8 cellular contexts compared by ENCODE assay signal in the genomic region with DNA sequence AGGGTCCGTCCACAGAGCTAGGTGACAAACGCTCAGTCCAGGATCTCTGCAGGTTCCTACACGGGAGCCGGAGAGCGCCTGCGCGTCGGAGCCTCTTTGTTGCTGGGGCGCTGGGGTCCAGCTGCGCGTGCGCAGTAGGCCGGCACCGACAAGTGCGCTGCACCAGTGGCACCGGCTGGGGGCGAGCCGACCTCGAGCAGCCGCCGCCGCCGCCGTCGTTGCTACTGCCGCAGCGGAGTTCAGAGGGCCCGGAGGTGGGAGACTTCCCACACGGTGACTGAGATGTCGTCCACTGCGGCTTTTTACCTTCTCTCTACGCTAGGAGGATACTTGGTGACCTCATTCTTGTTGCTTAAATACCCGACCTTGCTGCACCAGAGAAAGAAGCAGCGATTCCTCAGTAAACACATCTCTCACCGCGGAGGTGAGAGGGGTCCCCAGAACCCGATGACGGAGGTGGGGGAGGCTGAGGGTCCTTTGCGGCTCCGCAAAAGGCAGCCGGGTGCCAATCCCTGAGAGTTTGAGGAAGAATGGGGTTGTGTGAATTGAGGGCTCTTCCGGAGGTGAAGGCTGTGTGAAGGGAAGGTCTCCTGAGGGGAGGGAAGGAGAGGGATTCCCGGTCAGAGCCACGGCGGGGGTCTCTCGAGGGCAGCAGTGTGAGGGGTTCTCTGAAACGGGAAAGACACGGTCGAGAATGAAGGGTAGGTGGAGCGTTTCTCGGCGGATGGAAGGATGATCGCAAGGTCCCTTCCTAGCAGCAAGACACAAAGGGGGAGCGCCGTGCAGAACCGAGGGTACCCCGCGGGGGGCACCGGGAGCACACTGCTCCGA. TPM values are rescaled to one million over a fixed set of nuclear protein-coding genes. Genes with fewer than 3 reads are reported as not detected.
A peak's percentile ranks its signal among the peaks of the same experiment; 100 is the strongest.
DNase-seq lines count a peak whose midpoint lies in the region; ATAC-seq and TF ChIP-seq lines count a peak whose summit lies in the region.

TSS of gene GDPD1 (plus strand) at position 184 of the 831 bp plus-strand sequence. CDS start at position 283, 99 bp downstream.

- no peaks in the 10 kb centered on the region for H3K36me3 Mint-ChIP-seq in activated naive CD8-positive, alpha-beta T cell treated with anti-CD3 and anti-CD28 coated beads for 36 hours

- DNase-seq in NCI-H1092 treated with DMSO at 0.1 percent for 48 hours (lab: John Stamatoyannopoulos, UW) (peak; percentile 94), Right ventricle myocardium superior (peak; percentile 99), ovary (peak; percentile 93 to 97 (median 95)), thyroid gland (peak; percentile 97 to 98)
- DNase-seq in activated naive CD8-positive, alpha-beta T cell treated with anti-CD3 and anti-CD28 coated beads for 36 hours = peak; percentile 99

- no peak for TF ChIP-seq EP300 in ovary (IDR thresholded peaks at IDR 0.05)

- no peaks in the 10 kb centered on the region for H3K36me3 ChIP-seq in ovary
- no peaks in the 10 kb centered on the region for H3K36me3 ChIP-seq in thyroid gland

- no peaks in the 10 kb centered on the region for H3K4me1 ChIP-seq in ovary (ENCODE audit: insufficient read depth)
- H3K4me1 ChIP-seq in thyroid gland = no peaks in the 10 kb centered on the region

- H3K27ac Mint-ChIP-seq in activated naive CD8-positive, alpha-beta T cell treated with anti-CD3 and anti-CD28 coated beads for 36 hours = peak within 1 kb of the TSS; percentile 82

- H3K4me1 Mint-ChIP-seq in activated naive CD8-positive, alpha-beta T cell treated with anti-CD3 and anti-CD28 coated beads for 36 hours = peaks cover 7% of the 10 kb centered on the region

- WGBS in ovary, 3 donors = 0% methylated on average over 57 to 60 of the region's 60 CpGs
- 0 to 1% methylated on average over 38 to 54 of the region's 60 CpGs for WGBS in thyroid gland, 2 donors

- TF ChIP-seq POLR2A in ovary (IDR thresholded peaks at IDR 0.05) = no peak
- peak in 1 of 2 donors; percentile 69 for TF ChIP-seq POLR2A in thyroid gland (IDR thresholded peaks at IDR 0.05)

- no peaks in the 10 kb centered on the region for H3K9me3 Mint-ChIP-seq in activated naive CD8-positive, alpha-beta T cell treated with anti-CD3 and anti-CD28 coated beads for 36 hours

- ATAC-seq in HG02642 (IDR thresholded peaks at IDR 0.05; ENCODE audit: poor library complexity, unreplicated experiment) (peak; percentile 98), SK-N-SH treated with all-trans-retinoic acid at 6 μM for 48 hours (peak; percentile 96), Right ventricle myocardium superior (ENCODE audit: poor library complexity) (peak; percentile 99)

- H3K4me3 Mint-ChIP-seq in activated naive CD8-positive, alpha-beta T cell treated with anti-CD3 and anti-CD28 coated beads for 36 hours = peak within 1 kb of the TSS; percentile 94

- no peaks in the 10 kb centered on the region for H3K9me3 ChIP-seq in ovary
- H3K9me3 ChIP-seq in thyroid gland = no peaks in the 10 kb centered on the region

- H3K27me3 ChIP-seq in ovary (no peaks in the 10 kb centered on the region), thyroid gland (no peaks in the 10 kb centered on the region)

- intact Hi-C loops in Right ventricle myocardium superior (cut with DNase I) (no loop called here), ovary (cut with DNase I) (no loop called here), thyroid gland (cut with DNase I) (loop anchor here (10.0 kb wide), 1 partner anchor 84 kb away; no protein-coding TSS in a partner anchor)

- peak within 1 kb of the TSS; percentile 80 for H3K4me3 ChIP-seq in ovary
- H3K4me3 ChIP-seq in thyroid gland (replicated peaks in 1 of 3) = peak within 1 kb of the TSS; percentile 27 to 97 (median 73)

- TF ChIP-seq CTCF in GM12872 (IDR thresholded peaks at IDR 0.05; ENCODE audit: insufficient read depth, low read depth, low read length) = peak; percentile 52; the same call in 2 of the 3 replicates
- TF ChIP-seq CTCF in ovary (IDR thresholded peaks at IDR 0.05) = peak; percentile 43 to 72 (median 71)
- TF ChIP-seq CTCF in thyroid gland (IDR thresholded peaks at IDR 0.05) = peak; percentile 35 to 89 (median 72)

- peak within 1 kb of the TSS in 1 of 2 donors; percentile 6 for H3K27ac ChIP-seq in ovary
- peak within 1 kb of the TSS; percentile 64 to 88 (median 84) for H3K27ac ChIP-seq in thyroid gland

- no peaks in the 10 kb centered on the region for H3K27me3 Mint-ChIP-seq in activated naive CD8-positive, alpha-beta T cell treated with anti-CD3 and anti-CD28 coated beads for 36 hours

TF ChIP-seq in SK-N-SH treated with all-trans-retinoic acid at 6 μM for 48 hours, 23 proteins besides CTCF, POLR2A, EP300 and RAD21:
- TF ChIP-seq OSR1 (CRISPR knock-in tag; IDR thresholded peaks at IDR 0.05) = no peak

RNA-seq across cellular contexts. Expression of gene GDPD1, which starts in this region (rescaled TPM):
- total RNA-seq in activated naive CD8-positive, alpha-beta T cell treated with anti-CD3 and anti-CD28 coated beads for 36 hours = 1 to 10 TPM; 1.7 to 1.9 TPM
- total RNA-seq in Right ventricle myocardium superior = 2.1 TPM
- total RNA-seq in ovary = 1 to 10 TPM; 1.0 to 2.6 (median 1.5) TPM
- 1 to 10 TPM; 1.5 to 2.3 TPM for polyA plus RNA-seq in ovary
- 1 to 10 TPM; 1.0 to 3.7 (median 3.5) TPM for total RNA-seq in thyroid gland
